In genomic region chr10:113736576-113736975, GRCh38 we compare ENCODE assay signal across 22 cellular contexts. TPM values are rescaled to one million over a fixed set of nuclear protein-coding genes. Genes with fewer than 3 reads are reported as not detected.
DNase-seq lines count a peak whose midpoint lies in the region; ATAC-seq and TF ChIP-seq lines count a peak whose summit lies in the region.
"Had no signal": no experiment of that assay in that cellular context is flagged by ENCODE, and none has a peak within 500 bp of the region (broad histone marks: within the 10 kb centered on the region; RNA-seq: fewer than 3 reads in every experiment).

No MANE protein-coding gene starts in this region.

- in situ Hi-C loops in astrocyte of the spinal cord (cut with HindIII; ENCODE audit: low sequenced_read_pairs): no loop called here

- H3K36me3 Mint-ChIP-seq in HFFc6 (ENCODE audit: low read depth): no peaks in the 10 kb centered on the region

- TF ChIP-seq CTCF in HFFc6 (IDR thresholded peaks at IDR 0.05) (no peak), astrocyte of the spinal cord (IDR thresholded peaks at IDR 0.05; ENCODE audit: low read depth, low read length) (no peak)

- peaks cover 13% of the 10 kb centered on the region; the same call in 1 of the 2 replicates for H3K4me1 Mint-ChIP-seq in HFFc6 (ENCODE audit: low read depth)
- H3K4me1 Mint-ChIP-seq: activated CD4-positive, alpha-beta T cell treated with anti-CD3 and anti-CD28 coated beads for 36 hours; naive thymus-derived CD8-positive, alpha-beta T cell; stimulated activated naive CD8-positive, alpha-beta T cell treated with anti-CD3 and anti-CD28 coated beads, Interleukin-15, amount 100 ng/mL, for 72 hours had no signal

- no peaks in the 10 kb centered on the region for H3K9me3 Mint-ChIP-seq in HFFc6
- H3K9me3 Mint-ChIP-seq: activated naive CD8-positive, alpha-beta T cell treated with anti-CD3 and anti-CD28 coated beads, Interleukin-2, amount 10 ng/mL, durations not matched to agents 7 days and 5 days; naive thymus-derived CD8-positive, alpha-beta T cell; stimulated activated naive CD8-positive, alpha-beta T cell treated with anti-CD3 and anti-CD28 coated beads, Interleukin-15, amount 100 ng/mL, for 72 hours had no signal

- DNase-seq in AG08395 (ENCODE audit: low spot score): peak; percentile 7
- peak; percentile 11 for DNase-seq in HFFc6
- DNase-seq in astrocyte of the spinal cord (ENCODE audit: low read depth, low spot score): peak; percentile 34
- peak; percentile 40 for DNase-seq in middle frontal gyrus (ENCODE audit: extremely low spot score, low spot score)
- no peak for DNase-seq in NCI-H187 treated with DMSO at 0.1 percent for 48 hours (lab: John Stamatoyannopoulos, UW)
- no peak for DNase-seq in NCI-H1436 (lab: John Stamatoyannopoulos, UW)
- DNase-seq: activated gamma-delta T cell; activated naive CD8-positive, alpha-beta T cell treated with anti-CD3 and anti-CD28 coated beads, Interleukin-2, amount 10 ng/mL, durations not matched to agents 7 days and 5 days; kidney; midbrain; naive thymus-derived CD8-positive, alpha-beta T cell; NCI-H446; nucleus accumbens; stimulated activated CD8-positive, alpha-beta memory T cell treated with anti-CD3 and anti-CD28 coated beads, Interleukin-4, amount 100 ng/mL, for 48 hours; stimulated activated naive CD8-positive, alpha-beta T cell treated with anti-CD3 and anti-CD28 coated beads, Interleukin-15, amount 100 ng/mL, for 72 hours had no signal

- peaks cover 4% of the 10 kb centered on the region for H3K27me3 Mint-ChIP-seq in HFFc6 (ENCODE audit: insufficient read depth)
- H3K27me3 Mint-ChIP-seq: stimulated activated naive CD8-positive, alpha-beta T cell treated with anti-CD3 and anti-CD28 coated beads, Interleukin-15, amount 100 ng/mL, for 72 hours had no signal

- H3K27ac Mint-ChIP-seq in HFFc6: no peak overlapping the region
- H3K27ac Mint-ChIP-seq: activated CD4-positive, alpha-beta T cell treated with anti-CD3 and anti-CD28 coated beads for 36 hours; activated naive CD8-positive, alpha-beta T cell treated with anti-CD3 and anti-CD28 coated beads, Interleukin-2, amount 10 ng/mL, durations not matched to agents 7 days and 5 days; naive thymus-derived CD8-positive, alpha-beta T cell; stimulated activated naive CD8-positive, alpha-beta T cell treated with anti-CD3 and anti-CD28 coated beads, Interleukin-15, amount 100 ng/mL, for 72 hours had no signal

- no peak overlapping the region for H3K4me3 ChIP-seq in astrocyte of the spinal cord (ENCODE audit: low read depth, low read length)
- H3K4me3 ChIP-seq: body of pancreas, skin epidermis, tibial nerve had no signal

- H3K4me3 Mint-ChIP-seq in HFFc6: no peak overlapping the region
- H3K4me3 Mint-ChIP-seq: activated CD4-positive, alpha-beta T cell treated with anti-CD3 and anti-CD28 coated beads for 36 hours; activated naive CD8-positive, alpha-beta T cell treated with anti-CD3 and anti-CD28 coated beads, Interleukin-2, amount 10 ng/mL, durations not matched to agents 7 days and 5 days; naive thymus-derived CD8-positive, alpha-beta T cell; stimulated activated naive CD8-positive, alpha-beta T cell treated with anti-CD3 and anti-CD28 coated beads, Interleukin-15, amount 100 ng/mL, for 72 hours had no signal

- ATAC-seq in HG02588 (IDR thresholded peaks at IDR 0.05; ENCODE audit: unreplicated experiment): no peak
- ATAC-seq: naive thymus-derived CD8-positive, alpha-beta T cell had no signal

RNA-seq across cellular contexts. Expression of gene PLEKHS1, which starts 14.9 kb away (rescaled TPM):
- total RNA-seq in HFFc6 (2021; fragmentation: NEBNext Ultra II Directional; extraction: Animal tissue kit (Norgen Biotek cat#: 25700)): under 1 TPM in 1 of 6 experiments, not detected in 5; 0.05 TPM
- total RNA-seq: activated naive CD8-positive, alpha-beta T cell treated with anti-CD3 and anti-CD28 coated beads, Interleukin-2, amount 10 ng/mL, durations not matched to agents 7 days and 5 days; dermis microvascular lymphatic vessel endothelial cell; naive thymus-derived CD8-positive, alpha-beta T cell; T-helper 2 cell treated with Interferon-gamma antibody and Interleukin-4, amounts not matched to agents 100 ng/mL and 5 ng/mL, for 36 hours; tibial nerve had no signal

RNA-seq across cellular contexts. Expression of gene CASP7, which starts 56.9 kb away (rescaled TPM):
- total RNA-seq in HFFc6 (2021; fragmentation: NEBNext Ultra II Directional; extraction: Animal tissue kit (Norgen Biotek cat#: 25700)): 10 to 100 TPM; 16.9 to 20.0 (median 18.9) TPM

Comparison
In these comparisons a context has a peak if more than half of its experiments do, and no peak if none do; other contexts are left out.
1. DNase-seq: peak in AG08395 (single experiment), HFFc6 (single experiment), astrocyte of the spinal cord (single experiment) and middle frontal gyrus (single experiment); none in NCI-H187 treated with DMSO at 0.1 percent for 48 hours (single experiment) and NCI-H1436 (single experiment).